Comparison of ENCODE assay signal across 1 cellular context in genomic region chr18:76847926-76848325, GRCh38.
TF ChIP-seq lines count a peak whose summit lies in the region.

No MANE protein-coding gene starts in this region.

TF ChIP-seq in HCT116, 20 proteins besides CTCF, POLR2A, EP300 and RAD21 (continued from another document):
- TF ChIP-seq ZBTB33 (IDR thresholded peaks at IDR 0.05; ENCODE audit: extremely low read depth, insufficient replicate concordance, low read length) = no peak
- no peak for TF ChIP-seq ATF3 (IDR thresholded peaks at IDR 0.05)
- TF ChIP-seq FOSL1 (IDR thresholded peaks at IDR 0.05; ENCODE audit: low read depth) = no peak
- no peak for TF ChIP-seq SRF (IDR thresholded peaks at IDR 0.05; ENCODE audit: low read depth)
- no peak for TF ChIP-seq ZFX (IDR thresholded peaks at IDR 0.05)
- TF ChIP-seq EGR1 (IDR thresholded peaks at IDR 0.05; ENCODE audit: low read depth) = no peak
- TF ChIP-seq EZH2phosphoT487 (IDR thresholded peaks at IDR 0.05; ENCODE audit: borderline replicate concordance) = no peak
- TF ChIP-seq ELF1 (IDR thresholded peaks at IDR 0.05; ENCODE audit: borderline replicate concordance, low read depth) = no peak
- TF ChIP-seq JUND (IDR thresholded peaks at IDR 0.05) = no peak
- no peak for TF ChIP-seq REST (IDR thresholded peaks at IDR 0.05; ENCODE audit: low read depth)
- no peak for TF ChIP-seq EZH2 (IDR thresholded peaks at IDR 0.05)
- TF ChIP-seq TCF7L2 (IDR thresholded peaks at IDR 0.05; ENCODE audit: borderline replicate concordance, extremely low read depth, insufficient read depth, insufficient read length) = no peak
- no peak for TF ChIP-seq ZNF274 (IDR thresholded peaks at IDR 0.05; ENCODE audit: low read depth, low read length)
- no peak for TF ChIP-seq POLR2AphosphoS5 (IDR thresholded peaks at IDR 0.05; ENCODE audit: low read depth, low read length)
- TF ChIP-seq MAX (IDR thresholded peaks at IDR 0.05) = no peak
- TF ChIP-seq CBX3 (IDR thresholded peaks at IDR 0.05; ENCODE audit: low read depth) = no peak
- no peak for TF ChIP-seq SP1 (IDR thresholded peaks at IDR 0.05; ENCODE audit: low read depth)
- TF ChIP-seq YY1 (IDR thresholded peaks at IDR 0.05; ENCODE audit: extremely low read depth, insufficient replicate concordance, low read depth, low read length) = no peak
